ENCODE assay signal across 1 cellular context in genomic region chr3:48989796-48990635, GRCh38.
TF ChIP-seq lines count a peak whose summit lies in the region.

A gene with protein sequence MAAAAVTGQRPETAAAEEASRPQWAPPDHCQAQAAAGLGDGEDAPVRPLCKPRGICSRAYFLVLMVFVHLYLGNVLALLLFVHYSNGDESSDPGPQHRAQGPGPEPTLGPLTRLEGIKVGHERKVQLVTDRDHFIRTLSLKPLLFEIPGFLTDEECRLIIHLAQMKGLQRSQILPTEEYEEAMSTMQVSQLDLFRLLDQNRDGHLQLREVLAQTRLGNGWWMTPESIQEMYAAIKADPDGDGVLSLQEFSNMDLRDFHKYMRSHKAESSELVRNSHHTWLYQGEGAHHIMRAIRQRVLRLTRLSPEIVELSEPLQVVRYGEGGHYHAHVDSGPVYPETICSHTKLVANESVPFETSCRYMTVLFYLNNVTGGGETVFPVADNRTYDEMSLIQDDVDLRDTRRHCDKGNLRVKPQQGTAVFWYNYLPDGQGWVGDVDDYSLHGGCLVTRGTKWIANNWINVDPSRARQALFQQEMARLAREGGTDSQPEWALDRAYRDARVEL (plus strand): TSS chr3:48990241. CDS start chr3:48990257, 16 bp downstream.

TF ChIP-seq in K562, 482 proteins besides CTCF, POLR2A, EP300 and RAD21 (continued from another document and continues in another):
- TF ChIP-seq GTF3C2 (IDR thresholded peaks at IDR 0.05; ENCODE audit: borderline replicate concordance, extremely low read depth, insufficient read length) (no peak), TEAD1 (CRISPR knock-in tag; IDR thresholded peaks at IDR 0.05) (peak; percentile 50 to 95; a peak in 3 of 4 replicates), CHAMP1 (IDR thresholded peaks at IDR 0.05) (no peak), BRD4 (IDR thresholded peaks at IDR 0.05) (no peak), ZNF124 (CRISPR knock-in tag; IDR thresholded peaks at IDR 0.05) (no peak), RFX7 (CRISPR knock-in tag; IDR thresholded peaks at IDR 0.05) (no peak), JUND (IDR thresholded peaks at IDR 0.05; ENCODE audit: borderline replicate concordance, low read depth, low read length) (peak; percentile 98), JUND (tag; IDR thresholded peaks at IDR 0.05; ENCODE audit: borderline replicate concordance, low read depth, low read length) (peak; percentile 92; the same call in 1 of the 3 replicates), EWSR1 (IDR thresholded peaks at IDR 0.05; ENCODE audit: borderline replicate concordance, low read depth, partially characterized antibody) (no peak), MCM2 (IDR thresholded peaks at IDR 0.05; ENCODE audit: low read depth) (no peak), ARID2 (IDR thresholded peaks at IDR 0.05) (no peak), FOXM1 (IDR thresholded peaks at IDR 0.05; ENCODE audit: low read depth) (no peak), FOXM1 (CRISPR knock-in tag; IDR thresholded peaks at IDR 0.05; ENCODE audit: low read depth) (no peak), MYBL2 (IDR thresholded peaks at IDR 0.05; ENCODE audit: low read depth) (no peak), MYBL2 (CRISPR knock-in tag; IDR thresholded peaks at IDR 0.05; ENCODE audit: borderline replicate concordance) (no peak), SMAD1 (IDR thresholded peaks at IDR 0.05; ENCODE audit: low read depth, low read length, partially characterized antibody) (no peak), CUX1 (CRISPR knock-in tag; IDR thresholded peaks at IDR 0.05) (no peak), SIX5 (IDR thresholded peaks at IDR 0.05; ENCODE audit: borderline replicate concordance in 1 of 2, insufficient read depth in 1 of 2, low read depth in 1 of 2, low read length in 2 of 2) (no peak), CREB3 (tag; conservative IDR thresholded peaks at IDR 0.05; ENCODE audit: low read depth) (no peak), ZKSCAN8 (CRISPR knock-in tag; IDR thresholded peaks at IDR 0.05) (no peak), ZNF707 (CRISPR knock-in tag; conservative IDR thresholded peaks at IDR 0.05) (no peak), RBBP5 (IDR thresholded peaks at IDR 0.05; ENCODE audit: borderline replicate concordance, insufficient read depth, low read length, poor library complexity, severe bottlenecking) (no peak), TEAD4 (IDR thresholded peaks at IDR 0.05; ENCODE audit: low read length) (peak; percentile 75), TEAD4 (CRISPR knock-in tag; IDR thresholded peaks at IDR 0.05; ENCODE audit: borderline replicate concordance) (no peak), SRSF1 (IDR thresholded peaks at IDR 0.05; ENCODE audit: low read depth, low read length) (no peak), POLR3A (IDR thresholded peaks at IDR 0.05; ENCODE audit: borderline replicate concordance, extremely low read depth, insufficient read depth, insufficient read length) (no peak), NCOA1 (IDR thresholded peaks at IDR 0.05; ENCODE audit: low read depth) (no peak), SP2 (IDR thresholded peaks at IDR 0.05; ENCODE audit: extremely low read depth, low read depth, low read length, poor library complexity, severe bottlenecking) (no peak), XRCC5 (IDR thresholded peaks at IDR 0.05; ENCODE audit: low read depth, low read length) (peak; percentile 44; the same call in 1 of the 2 replicates), ZBTB43 (CRISPR knock-in tag; IDR thresholded peaks at IDR 0.05) (no peak), PHF20 (IDR thresholded peaks at IDR 0.05; ENCODE audit: partially characterized antibody) (peak; percentile 56), PTRF (tag; IDR thresholded peaks at IDR 0.05) (no peak), RBFOX2 (IDR thresholded peaks at IDR 0.05; ENCODE audit: low read depth, low read length) (peak; percentile 75), KLF6 (CRISPR knock-in tag; IDR thresholded peaks at IDR 0.05; ENCODE audit: borderline replicate concordance) (no peak), ZNF165 (CRISPR knock-in tag; IDR thresholded peaks at IDR 0.05; ENCODE audit: borderline replicate concordance) (no peak), PHF8 (IDR thresholded peaks at IDR 0.05; ENCODE audit: borderline replicate concordance, low read length) (no peak; the same call in 1 of the 2 replicates), RB1 (IDR thresholded peaks at IDR 0.05; ENCODE audit: low read depth) (no peak), SIRT6 (IDR thresholded peaks at IDR 0.05; ENCODE audit: low read depth, low read length) (no peak), GABPB2 (CRISPR knock-in tag; conservative IDR thresholded peaks at IDR 0.05) (no peak), FOXK2 (conservative IDR thresholded peaks at IDR 0.05 in 1 of 2, IDR thresholded peaks at IDR 0.05 in 1 of 2; ENCODE audit: low read depth in 2 of 2) (no peak)
- TF ChIP-seq, protein P1, sequence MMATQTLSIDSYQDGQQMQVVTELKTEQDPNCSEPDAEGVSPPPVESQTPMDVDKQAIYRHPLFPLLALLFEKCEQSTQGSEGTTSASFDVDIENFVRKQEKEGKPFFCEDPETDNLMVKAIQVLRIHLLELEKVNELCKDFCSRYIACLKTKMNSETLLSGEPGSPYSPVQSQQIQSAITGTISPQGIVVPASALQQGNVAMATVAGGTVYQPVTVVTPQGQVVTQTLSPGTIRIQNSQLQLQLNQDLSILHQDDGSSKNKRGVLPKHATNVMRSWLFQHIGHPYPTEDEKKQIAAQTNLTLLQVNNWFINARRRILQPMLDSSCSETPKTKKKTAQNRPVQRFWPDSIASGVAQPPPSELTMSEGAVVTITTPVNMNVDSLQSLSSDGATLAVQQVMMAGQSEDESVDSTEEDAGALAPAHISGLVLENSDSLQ (IDR thresholded peaks at IDR 0.05): no peak
- TF ChIP-seq, protein P2, sequence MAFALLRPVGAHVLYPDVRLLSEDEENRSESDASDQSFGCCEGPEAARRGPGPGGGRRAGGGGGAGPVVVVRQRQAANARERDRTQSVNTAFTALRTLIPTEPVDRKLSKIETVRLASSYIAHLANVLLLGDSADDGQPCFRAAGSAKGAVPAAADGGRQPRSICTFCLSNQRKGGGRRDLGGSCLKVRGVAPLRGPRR (CRISPR knock-in tag; IDR thresholded peaks at IDR 0.05): no peak
- TF ChIP-seq, protein P3, sequence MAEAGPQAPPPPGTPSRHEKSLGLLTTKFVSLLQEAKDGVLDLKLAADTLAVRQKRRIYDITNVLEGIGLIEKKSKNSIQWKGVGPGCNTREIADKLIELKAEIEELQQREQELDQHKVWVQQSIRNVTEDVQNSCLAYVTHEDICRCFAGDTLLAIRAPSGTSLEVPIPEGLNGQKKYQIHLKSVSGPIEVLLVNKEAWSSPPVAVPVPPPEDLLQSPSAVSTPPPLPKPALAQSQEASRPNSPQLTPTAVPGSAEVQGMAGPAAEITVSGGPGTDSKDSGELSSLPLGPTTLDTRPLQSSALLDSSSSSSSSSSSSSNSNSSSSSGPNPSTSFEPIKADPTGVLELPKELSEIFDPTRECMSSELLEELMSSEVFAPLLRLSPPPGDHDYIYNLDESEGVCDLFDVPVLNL (CRISPR knock-in tag; IDR thresholded peaks at IDR 0.05; ENCODE audit: low read depth): no peak
- TF ChIP-seq, protein P4, sequence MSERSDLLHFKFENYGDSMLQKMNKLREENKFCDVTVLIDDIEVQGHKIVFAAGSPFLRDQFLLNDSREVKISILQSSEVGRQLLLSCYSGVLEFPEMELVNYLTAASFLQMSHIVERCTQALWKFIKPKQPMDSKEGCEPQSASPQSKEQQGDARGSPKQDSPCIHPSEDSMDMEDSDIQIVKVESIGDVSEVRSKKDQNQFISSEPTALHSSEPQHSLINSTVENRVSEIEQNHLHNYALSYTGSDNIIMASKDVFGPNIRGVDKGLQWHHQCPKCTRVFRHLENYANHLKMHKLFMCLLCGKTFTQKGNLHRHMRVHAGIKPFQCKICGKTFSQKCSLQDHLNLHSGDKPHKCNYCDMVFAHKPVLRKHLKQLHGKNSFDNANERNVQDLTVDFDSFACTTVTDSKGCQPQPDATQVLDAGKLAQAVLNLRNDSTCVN (CRISPR knock-in tag; IDR thresholded peaks at IDR 0.05): no peak
- TF ChIP-seq, protein P5, sequence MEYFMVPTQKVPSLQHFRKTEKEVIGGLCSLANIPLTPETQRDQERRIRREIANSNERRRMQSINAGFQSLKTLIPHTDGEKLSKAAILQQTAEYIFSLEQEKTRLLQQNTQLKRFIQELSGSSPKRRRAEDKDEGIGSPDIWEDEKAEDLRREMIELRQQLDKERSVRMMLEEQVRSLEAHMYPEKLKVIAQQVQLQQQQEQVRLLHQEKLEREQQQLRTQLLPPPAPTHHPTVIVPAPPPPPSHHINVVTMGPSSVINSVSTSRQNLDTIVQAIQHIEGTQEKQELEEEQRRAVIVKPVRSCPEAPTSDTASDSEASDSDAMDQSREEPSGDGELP (CRISPR knock-in tag; IDR thresholded peaks at IDR 0.05; ENCODE audit: borderline replicate concordance): peak; percentile 58; the same call in 1 of the 2 replicates
